Comparison of ENCODE assay signal across 16 cellular contexts in genomic region chr20:32077192-32077591, GRCh38. TPM values are rescaled to one million over a fixed set of nuclear protein-coding genes. Genes with fewer than 3 reads are reported as not detected.
"Had no signal": no experiment of that assay in that cellular context is flagged by ENCODE, and none has a peak within 500 bp of the region (broad histone marks: within the 10 kb centered on the region; RNA-seq: fewer than 3 reads in every experiment).

No MANE protein-coding gene starts in this region.

- H3K27ac ChIP-seq: prostate gland had no signal

- H3K4me1 ChIP-seq: prostate gland had no signal

- H3K36me3 Mint-ChIP-seq: activated naive CD4-positive, alpha-beta T cell treated with anti-CD3 and anti-CD28 coated beads, Interleukin-2, amount 50 U/mL, for 72 hours had no signal

- ATAC-seq: activated CD4-positive, alpha-beta T cell treated with anti-CD3 and anti-CD28 coated beads for 36 hours; activated naive CD4-positive, alpha-beta T cell treated with anti-CD3 and anti-CD28 coated beads, Interleukin-2, amount 50 U/mL, for 72 hours; activated T-cell treated with anti-CD3 and anti-CD28 coated beads, Interleukin-2, amount 50 U/mL, for 4 hours; right cardiac atrium; stimulated activated naive CD8-positive, alpha-beta T cell treated with anti-CD3 and anti-CD28 coated beads, Interleukin-15, Interleukin-2, amounts not matched to agents 100 U/mL and 50 U/mL, for 24 hours had no signal

- DNase-seq: activated CD4-positive, alpha-beta memory T cell treated with anti-CD3 and anti-CD28 coated beads, Interleukin-2, amount 10 ng/mL, durations not matched to agents 7 days and 5 days; activated CD4-positive, alpha-beta T cell treated with anti-CD3 and anti-CD28 coated beads for 36 hours; activated effector memory CD4-positive, alpha-beta T cell treated with anti-CD3 and anti-CD28 coated beads, Interleukin-2, amount 50 U/mL, for 16 hours; activated T-cell treated with anti-CD3 and anti-CD28 coated beads, Interleukin-2, amount 50 U/mL, for 4 hours; hypothalamus; kidney; right cardiac atrium; small intestine; stimulated activated CD4-positive, alpha-beta T cell treated with anti-CD3 and anti-CD28 coated beads, Interleukin-4, amount 100 ng/mL, for 4 hours; stimulated activated CD8-positive, alpha-beta memory T cell treated with anti-CD3 and anti-CD28 coated beads, Interleukin-4, amount 100 ng/mL, for 48 hours; stimulated activated naive CD8-positive, alpha-beta T cell treated with anti-CD3 and anti-CD28 coated beads, Interleukin-15, Interleukin-2, amounts not matched to agents 100 U/mL and 50 U/mL, for 24 hours; trophoblast cell had no signal

- FAIRE-seq: endometrium, kidney, small intestine had no signal

- H3K4me3 ChIP-seq: prostate gland had no signal

- H3K4me1 Mint-ChIP-seq: activated CD4-positive, alpha-beta memory T cell treated with anti-CD3 and anti-CD28 coated beads, Interleukin-2, amount 10 ng/mL, durations not matched to agents 7 days and 5 days; activated CD4-positive, alpha-beta T cell treated with anti-CD3 and anti-CD28 coated beads for 36 hours; nephron had no signal

- H3K36me3 ChIP-seq: prostate gland had no signal

- H3K9me3 ChIP-seq: prostate gland had no signal

- H3K4me3 Mint-ChIP-seq: activated CD4-positive, alpha-beta memory T cell treated with anti-CD3 and anti-CD28 coated beads, Interleukin-2, amount 10 ng/mL, durations not matched to agents 7 days and 5 days; activated CD4-positive, alpha-beta T cell treated with anti-CD3 and anti-CD28 coated beads for 36 hours; activated T-cell treated with anti-CD3 and anti-CD28 coated beads, Interleukin-2, amount 50 U/mL, for 4 hours; nephron had no signal

- H3K27ac Mint-ChIP-seq: activated CD4-positive, alpha-beta memory T cell treated with anti-CD3 and anti-CD28 coated beads, Interleukin-2, amount 10 ng/mL, durations not matched to agents 7 days and 5 days; activated CD4-positive, alpha-beta T cell treated with anti-CD3 and anti-CD28 coated beads for 36 hours; activated naive CD4-positive, alpha-beta T cell treated with anti-CD3 and anti-CD28 coated beads, Interleukin-2, amount 50 U/mL, for 72 hours; nephron had no signal

- H3K9me3 Mint-ChIP-seq: activated CD4-positive, alpha-beta memory T cell treated with anti-CD3 and anti-CD28 coated beads, Interleukin-2, amount 10 ng/mL, durations not matched to agents 7 days and 5 days; activated naive CD4-positive, alpha-beta T cell treated with anti-CD3 and anti-CD28 coated beads, Interleukin-2, amount 50 U/mL, for 72 hours; activated T-cell treated with anti-CD3 and anti-CD28 coated beads, Interleukin-2, amount 50 U/mL, for 4 hours; nephron had no signal

RNA-seq across cellular contexts. Expression of gene HCK, which starts 25.1 kb away (rescaled TPM):
- total RNA-seq: activated CD4-positive, alpha-beta T cell treated with anti-CD3 and anti-CD28 coated beads for 36 hours had no signal
